In the genomic region with DNA sequence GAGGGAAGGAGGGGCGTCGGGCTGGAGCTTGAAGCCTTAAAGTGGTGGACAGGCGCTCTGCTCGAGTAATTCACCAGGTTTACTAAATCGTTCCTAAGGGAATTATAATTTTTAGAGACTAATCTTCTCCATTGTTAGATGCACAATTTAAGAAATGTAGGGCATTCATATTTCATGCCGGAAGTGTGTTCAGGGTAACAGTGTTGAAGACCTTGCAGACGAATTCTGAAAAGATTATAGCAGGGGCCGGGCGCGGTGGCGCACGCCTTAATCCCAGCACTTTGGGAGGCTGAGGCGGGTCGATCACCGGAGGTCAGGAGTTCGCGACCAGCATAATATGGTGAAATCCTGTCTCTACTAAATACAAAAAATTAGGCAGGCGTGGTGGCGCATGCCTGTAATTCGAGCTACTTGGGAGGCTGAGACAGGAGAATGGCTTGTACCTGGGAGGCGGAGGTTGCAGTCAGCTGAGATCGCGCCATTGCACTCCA, we compare ENCODE assay signal across 8 cellular contexts. TPM values are rescaled to one million over a fixed set of nuclear protein-coding genes. Genes with fewer than 3 reads are reported as not detected.
DNase-seq lines count a peak whose midpoint lies in the region; ATAC-seq and TF ChIP-seq lines count a peak whose summit lies in the region.

No MANE protein-coding gene starts in this region.

- H2BK5ac ChIP-seq in trophoblast cell (ENCODE audit: low read depth, low read length, poor library complexity): no peak overlapping the region

- no peak overlapping the region for H2AK5ac ChIP-seq in trophoblast cell (ENCODE audit: low read length)

- no CpG with 5 or more reads among the region's 23 CpGs for WGBS in trophoblast cell (ENCODE audit: extremely low coverage, insufficient coverage, insufficient read length)

- H2AFZ ChIP-seq in MM.1S (ENCODE audit: low read length): no peak overlapping the region; the same call in 1 of the 2 replicates
- no peak overlapping the region for H2AFZ ChIP-seq in trophoblast cell (ENCODE audit: insufficient read depth, low read length, poor library complexity)

- no peak overlapping the region for H4K12ac ChIP-seq in trophoblast cell (ENCODE audit: low read depth, low read length)

- H3K27me3 Mint-ChIP-seq in activated CD4-positive, alpha-beta T cell treated with anti-CD3 and anti-CD28 coated beads for 36 hours: no peaks in the 10 kb centered on the region

- H2BK12ac ChIP-seq in trophoblast cell (ENCODE audit: low read length): no peak overlapping the region

- peaks cover 2% of the 10 kb centered on the region for H3F3A ChIP-seq in MM.1S (ENCODE audit: insufficient read depth, low read length)

- H3K9me2 ChIP-seq in MM.1S (replicated peaks; ENCODE audit: insufficient read depth, low read length): no peaks in the 10 kb centered on the region

- H3K79me1 ChIP-seq in trophoblast cell (ENCODE audit: low read length): peaks cover 4% of the 10 kb centered on the region

- H3K36me3 ChIP-seq in MM.1S (replicated peaks; ENCODE audit: insufficient read depth, low read length) (no peaks in the 10 kb centered on the region), trophoblast cell (ENCODE audit: control insufficient read depth in 1 of 2, insufficient read depth in 2 of 2, low read length in 2 of 2) (peaks cover 6 to 8% of the 10 kb centered on the region in 2 experiments)

- no peak overlapping the region for H3K4ac ChIP-seq in trophoblast cell (ENCODE audit: low read depth, low read length)

- H3K27me3 ChIP-seq in MM.1S (replicated peaks; ENCODE audit: insufficient read depth, low read length): no peaks in the 10 kb centered on the region
- no peaks in the 10 kb centered on the region for H3K27me3 ChIP-seq in trophoblast cell (ENCODE audit: insufficient read depth, low read length)

- H3K27ac ChIP-seq in MM.1S (ENCODE audit: low read length): no peak overlapping the region
- peak overlapping the region; percentile 53 for H3K27ac ChIP-seq in epithelial cell of prostate
- no peak overlapping the region for H3K27ac ChIP-seq in trophoblast cell (ENCODE audit: low read depth, low read length)

- H3K9ac ChIP-seq in MM.1S (ENCODE audit: low read length) (no peak overlapping the region), trophoblast cell (ENCODE audit: low read length) (no peak overlapping the region)

- DNase-seq in activated CD4-positive, alpha-beta T cell treated with anti-CD3 and anti-CD28 coated beads for 36 hours: no peak
- no peak for DNase-seq in activated CD4-positive, alpha-beta T cell treated with anti-CD3 and anti-CD28 coated beads for 48 hours
- DNase-seq in MM.1S (no peak), epithelial cell of prostate (ENCODE audit: low read depth, low spot score) (no peak), trophoblast cell (peak; percentile 83 to 84), NOMO-1 treated with dmso at 0.1 percent for 144 hours (lab: John Stamatoyannopoulos, UW; ENCODE audit: unreplicated experiment) (no peak), SHP77 treated with DMSO at 0.1 percent for 48 hours (lab: John Stamatoyannopoulos, UW) (no peak), kidney tubule cell (ENCODE audit: low spot score) (no peak)

- peak; percentile 33 for ATAC-seq in activated CD4-positive, alpha-beta T cell treated with anti-CD3 and anti-CD28 coated beads for 36 hours

- H3K4me1 ChIP-seq in MM.1S (ENCODE audit: low read length) (peaks cover 7% of the 10 kb centered on the region), trophoblast cell (ENCODE audit: control insufficient read depth in 1 of 2, insufficient read depth in 2 of 2, low read length in 2 of 2) (peaks cover 2 to 9% of the 10 kb centered on the region in 2 experiments)

- H3K4me2 ChIP-seq in MM.1S (ENCODE audit: low read depth, low read length) (peak overlapping the region; percentile 49; the same call in 1 of the 2 replicates), trophoblast cell (ENCODE audit: low read length) (peak overlapping the region; percentile 42)

- no peak overlapping the region for H3K4me3 Mint-ChIP-seq in activated CD4-positive, alpha-beta T cell treated with anti-CD3 and anti-CD28 coated beads for 36 hours

- intact Hi-C loops in activated CD4-positive, alpha-beta T cell treated with anti-CD3 and anti-CD28 coated beads for 36 hours (cut with DNase I, micrococcal nuclease): loop anchor here (1.0 to 10.0 kb wide), 7 partner anchors 32 to 1953 kb away; partner anchors contain the start of genes BNIP2 (in 2 of the 2), SLTM (in 2 of the 2), ADAM10 (in 1 of the 2) and CCNB2 (in 1 of the 2)

- POLR2A ChIA-PET in activated CD4-positive, alpha-beta T cell treated with anti-CD3 and anti-CD28 coated beads for 36 hours (lab: Charles Lee): interaction anchor here (1.4 kb wide), 1 partner anchor 31 kb away, joined by 6 read pairs; no protein-coding TSS in a partner anchor

- TF ChIP-seq CTCF in MM.1S (IDR thresholded peaks at IDR 0.05; ENCODE audit: low read length): no peak

- no peaks in the 10 kb centered on the region for H3K9me3 Mint-ChIP-seq in activated CD4-positive, alpha-beta T cell treated with anti-CD3 and anti-CD28 coated beads for 36 hours (ENCODE audit: low read depth)

- 0 out of 2 replicates have a peak, but pooled peaks cover 3% of the 10 kb centered on the region for H4K20me1 ChIP-seq in MM.1S (ENCODE audit: insufficient read depth, low read length)

- no peaks in the 10 kb centered on the region for H3K9me3 ChIP-seq in MM.1S (replicated peaks; ENCODE audit: insufficient read depth, low read length)
- H3K9me3 ChIP-seq in trophoblast cell (ENCODE audit: insufficient read depth, low read depth, low read length): peaks cover 5% of the 10 kb centered on the region

- no peak overlapping the region for H3K23ac ChIP-seq in trophoblast cell (ENCODE audit: low read length)

- H2BK120ac ChIP-seq in trophoblast cell (ENCODE audit: insufficient read depth, low read length, poor library complexity): no peak overlapping the region

- H3K14ac ChIP-seq in trophoblast cell (ENCODE audit: low read length): no peak overlapping the region

- no peak overlapping the region for H4K8ac ChIP-seq in trophoblast cell (ENCODE audit: low read depth, low read length)

- peaks cover 46% of the 10 kb centered on the region for H3K79me2 ChIP-seq in MM.1S (ENCODE audit: low read length)
- H3K79me2 ChIP-seq in trophoblast cell (ENCODE audit: control insufficient read depth, insufficient read depth, low read length, poor library complexity): peaks cover 6% of the 10 kb centered on the region

- H3K4me3 ChIP-seq in MM.1S (ENCODE audit: low read length) (peak overlapping the region; percentile 92), trophoblast cell (ENCODE audit: low read depth, low read length) (no peak overlapping the region)

- CTCF ChIA-PET in activated CD4-positive, alpha-beta T cell treated with anti-CD3 and anti-CD28 coated beads for 36 hours (lab: Charles Lee): interaction anchor here (1.0 to 2.1 kb wide), 5 partner anchors 15 to 34 kb away, joined by 3 to 9 read pairs (median 4); no protein-coding TSS in a partner anchor

- no peak overlapping the region for H4K91ac ChIP-seq in trophoblast cell (ENCODE audit: low read depth, low read length)

- no peak overlapping the region for H3K18ac ChIP-seq in trophoblast cell (ENCODE audit: low read length)

- peak overlapping the region; percentile 89 for H3K27ac Mint-ChIP-seq in activated CD4-positive, alpha-beta T cell treated with anti-CD3 and anti-CD28 coated beads for 36 hours

- H3K36me3 Mint-ChIP-seq in activated CD4-positive, alpha-beta T cell treated with anti-CD3 and anti-CD28 coated beads for 36 hours (ENCODE audit: low read depth): peaks cover 14% of the 10 kb centered on the region

- peaks cover 9% of the 10 kb centered on the region for H3K4me1 Mint-ChIP-seq in activated CD4-positive, alpha-beta T cell treated with anti-CD3 and anti-CD28 coated beads for 36 hours

RNA-seq across cellular contexts. Expression of gene GTF2A2, which starts 0.4 kb away (rescaled TPM):
- total RNA-seq in activated CD4-positive, alpha-beta T cell treated with anti-CD3 and anti-CD28 coated beads for 36 hours: 100 to 1,000 TPM; 167 to 198 TPM
- polyA plus RNA-seq in trophoblast cell (2013): 163 and 188 TPM in 2 replicates

RNA-seq across cellular contexts. Expression of gene BNIP2, which starts 31.4 kb away (rescaled TPM):
- total RNA-seq in activated CD4-positive, alpha-beta T cell treated with anti-CD3 and anti-CD28 coated beads for 36 hours: 10 to 100 TPM; 51.9 to 61.5 TPM
- polyA plus RNA-seq in trophoblast cell (2013): 76.8 and 78.3 TPM in 2 replicates

RNA-seq across cellular contexts. Expression of gene GCNT3, which starts 46.1 kb away (rescaled TPM):
- total RNA-seq in activated CD4-positive, alpha-beta T cell treated with anti-CD3 and anti-CD28 coated beads for 36 hours: not detected
- not detected in 2 replicates for polyA plus RNA-seq in trophoblast cell (2013)

Comparison
In these comparisons a context has a peak if more than half of its experiments do, and no peak if none do; other contexts are left out.
1. DNase-seq: peak in trophoblast cell (2 of 2); none in activated CD4-positive, alpha-beta T cell treated with anti-CD3 and anti-CD28 coated beads for 36 hours (single experiment), activated CD4-positive, alpha-beta T cell treated with anti-CD3 and anti-CD28 coated beads for 48 hours (single experiment), MM.1S (single experiment), epithelial cell of prostate (single experiment), NOMO-1 treated with dmso at 0.1 percent for 144 hours (single experiment), SHP77 treated with DMSO at 0.1 percent for 48 hours (single experiment) and kidney tubule cell (single experiment).